In the genomic region with DNA sequence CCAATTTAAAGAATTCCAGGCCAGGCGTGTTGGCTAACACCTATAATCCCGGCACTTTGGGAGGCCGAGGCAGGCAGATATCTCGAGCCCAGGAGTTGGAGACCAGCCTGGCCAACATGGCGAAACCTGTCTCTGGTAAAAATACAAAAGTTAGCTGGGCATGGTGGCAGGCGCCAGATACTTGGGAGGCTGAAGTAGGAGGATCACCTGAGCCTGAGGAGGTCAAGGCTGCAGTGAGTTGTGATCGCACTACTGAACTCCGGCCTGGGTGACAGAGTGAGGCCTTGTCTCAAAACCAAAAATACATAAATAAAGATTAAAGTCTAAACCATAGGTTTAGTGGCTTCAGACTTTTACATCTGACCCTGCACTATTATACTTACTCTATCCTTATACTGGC, we compare ENCODE assay signal across 28 cellular contexts.
"Had no signal": no experiment of that assay in that cellular context is flagged by ENCODE, and none has a peak within 500 bp of the region (broad histone marks: within the 10 kb centered on the region; RNA-seq: fewer than 3 reads in every experiment).

No MANE protein-coding gene starts in this region.

- H3K27ac Mint-ChIP-seq: dendritic cell treated with granulocyte-macrophage colony-stimulating factor and Interleukin-4, amounts not matched to agents 40 ng/mL and 50 ng/mL, for 4 days; effector memory CD8-positive, alpha-beta T cell; endodermal cell had no signal

- DNase-seq: colonic mucosa; cortex of kidney; dermis blood vessel endothelial cell; dorsolateral prefrontal cortex; effector CD4-positive, alpha-beta T cell; effector CD8-positive, alpha-beta T cell; effector memory CD4-positive, alpha-beta T cell; effector memory CD8-positive, alpha-beta T cell; endodermal cell; erythroblast; esophagus squamous epithelium; foreskin fibroblast; foreskin keratinocyte; foreskin melanocyte; gastrocnemius medialis; glutamatergic neuron; head of caudate nucleus; heart left ventricle had no signal

- ATAC-seq: effector memory CD8-positive, alpha-beta T cell; esophagus mucosa; foreskin keratinocyte; gastrocnemius medialis; gastroesophageal sphincter; heart left ventricle had no signal

- H3K4me3 Mint-ChIP-seq: dendritic cell treated with granulocyte-macrophage colony-stimulating factor and Interleukin-4, amounts not matched to agents 40 ng/mL and 50 ng/mL, for 4 days; effector memory CD8-positive, alpha-beta T cell; endodermal cell had no signal

- H3K27me3 ChIP-seq: colonic mucosa, dorsolateral prefrontal cortex, esophagus muscularis mucosa, esophagus squamous epithelium, foreskin keratinocyte, gastrocnemius medialis, gastroesophageal sphincter, heart left ventricle had no signal

- H3K4me1 ChIP-seq: colonic mucosa, esophagus muscularis mucosa, esophagus squamous epithelium, foreskin keratinocyte, gastrocnemius medialis, gastroesophageal sphincter had no signal

- H3K36me3 ChIP-seq: colonic mucosa, esophagus muscularis mucosa, gastrocnemius medialis, gastroesophageal sphincter, heart left ventricle had no signal

- H3K27ac ChIP-seq: colonic mucosa, coronary artery, dorsolateral prefrontal cortex, epithelial cell of prostate, esophagus muscularis mucosa, esophagus squamous epithelium, foreskin keratinocyte, gastrocnemius medialis, gastroesophageal sphincter, heart left ventricle had no signal

- FAIRE-seq: colon, endometrium, endothelial cell of umbilical vein, frontal cortex had no signal

- H3K9me3 Mint-ChIP-seq: dendritic cell treated with granulocyte-macrophage colony-stimulating factor and Interleukin-4, amounts not matched to agents 40 ng/mL and 50 ng/mL, for 4 days; effector memory CD8-positive, alpha-beta T cell; endodermal cell had no signal

- H3K9me3 ChIP-seq: colonic mucosa, esophagus muscularis mucosa, esophagus squamous epithelium, gastrocnemius medialis, gastroesophageal sphincter, heart left ventricle had no signal

- H3K4me3 ChIP-seq: colonic mucosa, coronary artery, dorsolateral prefrontal cortex, esophagus muscularis mucosa, esophagus squamous epithelium, gastrocnemius medialis, gastroesophageal sphincter, heart left ventricle had no signal
